In the genomic region with DNA sequence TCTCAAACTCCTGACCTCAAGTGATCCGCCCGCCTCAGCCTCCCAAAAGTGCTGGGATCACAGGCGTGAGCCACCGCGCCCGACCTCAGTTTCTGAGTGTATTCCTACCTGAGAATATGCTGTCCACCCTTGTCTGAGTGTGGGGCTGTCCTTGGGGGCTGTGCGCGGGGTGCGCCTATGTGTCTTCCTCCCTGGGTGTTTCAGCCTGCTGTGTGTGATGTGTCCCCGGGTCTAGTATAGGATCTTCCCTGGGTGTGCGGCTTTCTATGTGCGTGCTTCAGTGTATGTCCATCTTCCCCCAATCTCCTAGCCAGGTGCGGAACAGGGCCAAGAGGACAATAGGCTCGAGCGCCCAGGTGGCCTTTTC, we compare ENCODE assay signal across 8 cellular contexts. TPM values are rescaled to one million over a fixed set of nuclear protein-coding genes. Genes with fewer than 3 reads are reported as not detected.
DNase-seq lines count a peak whose midpoint lies in the region; ATAC-seq, FAIRE-seq and TF ChIP-seq lines count a peak whose summit lies in the region.

No MANE protein-coding gene starts in this region.

- H3K4me3 Mint-ChIP-seq in activated T-helper 17 cell treated with anti-CD3 and anti-CD28 coated beads, Interleukin-2, amount 50 U/mL, for 72 hours: no peak overlapping the region

- peak; percentile 36 for ATAC-seq in Panc1
- ATAC-seq in pancreas: peak in 3 of 4 donors; percentile 7 to 18 (median 13)
- no peak for ATAC-seq in activated T-helper 17 cell treated with anti-CD3 and anti-CD28 coated beads, Interleukin-2, amount 50 U/mL, for 72 hours (replicated peaks)
- no peak for ATAC-seq in GM21367 (IDR thresholded peaks at IDR 0.05; ENCODE audit: unreplicated experiment)

- H3K9ac ChIP-seq in BLaER1 (peak overlapping the region; percentile 94), fibroblast of lung (ENCODE audit: insufficient read depth, low read length) (peak overlapping the region; percentile 20)

- no peak overlapping the region for H3K27ac Mint-ChIP-seq in activated T-helper 17 cell treated with anti-CD3 and anti-CD28 coated beads, Interleukin-2, amount 50 U/mL, for 72 hours

- in situ Hi-C loops in Panc1 (cut with HindIII; ENCODE audit: low pct_unique_long_range_greater_than_20kb, low sequenced_read_pairs): no loop called here

- H3K4me1 ChIP-seq in BLaER1 (peaks cover 70% of the 10 kb centered on the region), Panc1 (ENCODE audit: control insufficient read depth, insufficient read depth, low read length) (peaks cover 34% of the 10 kb centered on the region), fibroblast of lung (ENCODE audit: control insufficient read depth, extremely low read depth, insufficient read depth, low read length) (peaks cover 2% of the 10 kb centered on the region), pancreas (peaks cover under 1 to 12% (median 4%) of the 10 kb centered on the region in 3 donors)

- H3K9me3 Mint-ChIP-seq in activated T-helper 17 cell treated with anti-CD3 and anti-CD28 coated beads, Interleukin-2, amount 50 U/mL, for 72 hours: no peaks in the 10 kb centered on the region

- no peak for TF ChIP-seq CTCF in Panc1 (IDR thresholded peaks at IDR 0.05)
- no peak for TF ChIP-seq CTCF in fibroblast of lung (conservative IDR thresholded peaks at IDR 0.05 in 1 of 2, IDR thresholded peaks at IDR 0.05 in 1 of 2; ENCODE audit: low read depth in 1 of 2, low read length in 2 of 2)
- TF ChIP-seq CTCF in pancreas (IDR thresholded peaks at IDR 0.05): no peak

- H3K79me2 ChIP-seq in fibroblast of lung (ENCODE audit: control insufficient read depth, insufficient read depth, low read length): no peaks in the 10 kb centered on the region

- CTCF ChIA-PET in Panc1 (lab: Charles Lee): interaction anchor here (0.7 kb wide), 1 partner anchor 33 kb away, joined by 4 read pairs; no protein-coding TSS in a partner anchor

- H3K27me3 ChIP-seq in BLaER1 (no peaks in the 10 kb centered on the region), Panc1 (ENCODE audit: control insufficient read depth, insufficient read depth, low read length) (no peaks in the 10 kb centered on the region), fibroblast of lung (ENCODE audit: control insufficient read depth, insufficient read depth, low read length) (no peaks in the 10 kb centered on the region), pancreas (no peaks in the 10 kb centered on the region)

- peak overlapping the region; percentile 77 for H3K4me3 ChIP-seq in BLaER1
- H3K4me3 ChIP-seq in Panc1 (ENCODE audit: low read depth in 2 of 2, low read length in 2 of 2): peak overlapping the region; percentile 44 to 59; a peak in 3 of 4 replicates
- peak overlapping the region in 3 of 4 experiments; percentile 17 to 63 (median 23) for H3K4me3 ChIP-seq in fibroblast of lung (replicated peaks in 1 of 4; ENCODE audit: control extremely low read depth in 1 of 4, insufficient read depth in 1 of 4, low read depth in 3 of 4, low read length in 4 of 4)
- peak overlapping the region in 3 of 4 donors; percentile 40 to 64 (median 52) for H3K4me3 ChIP-seq in pancreas

- H4K20me1 ChIP-seq in BLaER1 (no peaks in the 10 kb centered on the region), fibroblast of lung (ENCODE audit: control insufficient read depth, extremely low read depth, insufficient read depth, low read length) (no peaks in the 10 kb centered on the region)

- peaks cover 6% of the 10 kb centered on the region for H3K36me3 Mint-ChIP-seq in activated T-helper 17 cell treated with anti-CD3 and anti-CD28 coated beads, Interleukin-2, amount 50 U/mL, for 72 hours (ENCODE audit: low read depth)

- DNase-seq in Panc1 (ENCODE audit: low read depth, low spot score) (no peak), fibroblast of lung (ENCODE audit: low read depth in 2 of 2) (no peak), pancreas (no peak), NOMO-1 treated with DMSO at 0.1 percent for 48 hours (lab: John Stamatoyannopoulos, UW; ENCODE audit: unreplicated experiment) (no peak), amniotic stem cell (lab: John Stamatoyannopoulos, UW) (no peak)

- 62 to 67% methylated on average over 14 to 15 of the region's 15 CpGs for WGBS in pancreas, 2 donors

- POLR2A ChIA-PET in Panc1 (lab: Charles Lee): interaction anchor here (0.7 kb wide), 1 partner anchor 145 kb away, joined by 11 read pairs; no protein-coding TSS in a partner anchor

- no peak for FAIRE-seq in pancreas (lab: Jason Lieb, UNC)

- intact Hi-C loops in Panc1 (cut with micrococcal nuclease; ENCODE audit: unreplicated experiment) (no loop called here), pancreas (cut with DNase I) (no loop called here)

- peak overlapping the region; percentile 70 for H2AFZ ChIP-seq in fibroblast of lung (ENCODE audit: low read length)

- peaks cover 16% of the 10 kb centered on the region for H3K27me3 Mint-ChIP-seq in activated T-helper 17 cell treated with anti-CD3 and anti-CD28 coated beads, Interleukin-2, amount 50 U/mL, for 72 hours

- H3K27ac ChIP-seq in BLaER1: peak overlapping the region; percentile 99
- peak overlapping the region; percentile 11; the same call in 1 of the 2 replicates for H3K27ac ChIP-seq in Panc1 (ENCODE audit: low read length)
- no peak overlapping the region for H3K27ac ChIP-seq in fibroblast of lung (ENCODE audit: insufficient read depth, low read length)
- H3K27ac ChIP-seq in pancreas: no peak overlapping the region

- H3K36me3 ChIP-seq in BLaER1 (no peaks in the 10 kb centered on the region), Panc1 (ENCODE audit: control insufficient read depth, insufficient read depth, low read length) (no peaks in the 10 kb centered on the region), fibroblast of lung (ENCODE audit: control insufficient read depth, insufficient read depth, low read length) (no peaks in the 10 kb centered on the region), pancreas (no peaks in the 10 kb centered on the region)

- BruUV-seq in Panc1 (replicated peaks; lab: Mats Ljungman, UMichigan): no TSS peak

- no peaks in the 10 kb centered on the region for H3K9me3 ChIP-seq in BLaER1
- H3K9me3 ChIP-seq in Panc1 (ENCODE audit: control insufficient read depth, insufficient read depth, low read depth, low read length): no peaks in the 10 kb centered on the region
- no peaks in the 10 kb centered on the region for H3K9me3 ChIP-seq in fibroblast of lung (ENCODE audit: control insufficient read depth, insufficient read depth, low read depth, low read length)
- H3K9me3 ChIP-seq in pancreas: no peaks in the 10 kb centered on the region

- H3K4me1 Mint-ChIP-seq in activated T-helper 17 cell treated with anti-CD3 and anti-CD28 coated beads, Interleukin-2, amount 50 U/mL, for 72 hours: peaks cover 6% of the 10 kb centered on the region

- H3K4me2 ChIP-seq in BLaER1: peak overlapping the region; percentile 97
- H3K4me2 ChIP-seq in fibroblast of lung (ENCODE audit: extremely low read depth, insufficient read depth, low read length): peak overlapping the region; percentile 69

RNA-seq across cellular contexts. Expression of gene ID3, which starts 8.3 kb away (rescaled TPM):
- total RNA-seq in Panc1 (2021; ENCODE audit: unreplicated experiment) (39.6 TPM), fibroblast of lung (9.9 and 42.9 TPM in 2 replicates), pancreas (10 to 100 TPM; 16.6 to 54.0 (median 31.2) TPM)
- polyA plus RNA-seq in Panc1 (2012; ENCODE audit: insufficient read length): 46.3 TPM
- polyA plus RNA-seq in fibroblast of lung (23.0 and 35.2 TPM in 2 replicates), pancreas (10 to 100 TPM; 40.1 to 51.9 TPM)
- polyA plus RNA-seq in fibroblast of lung (2012): 28.8 and 44.1 TPM in 2 replicates
- 21.5 and 54.2 TPM in 2 replicates for polyA minus RNA-seq in fibroblast of lung (ENCODE audit: low replicate concordance)
- total RNA-seq in activated T-helper 17 cell treated with anti-CD3 and anti-CD28 coated beads, Interleukin-2, amount 50 U/mL, for 72 hours: 10 to 100 TPM; 19.5 to 45.2 TPM

RNA-seq across cellular contexts. Expression of gene E2F2, which starts 36.6 kb away (rescaled TPM):
- 9.5 TPM for total RNA-seq in Panc1 (2021; ENCODE audit: unreplicated experiment)
- polyA plus RNA-seq in Panc1 (2012; ENCODE audit: insufficient read length): 3.1 TPM
- total RNA-seq in fibroblast of lung: 0.17 TPM in 1 of 2 replicates, not detected in the other
- 0.26 and 0.85 TPM in 2 replicates for polyA plus RNA-seq in fibroblast of lung
- 0.58 and 1.8 TPM in 2 replicates for polyA plus RNA-seq in fibroblast of lung (2012)
- polyA minus RNA-seq in fibroblast of lung (ENCODE audit: low replicate concordance): 1.4 and 6.8 TPM in 2 replicates
- total RNA-seq in pancreas: under 1 TPM in 4 of 6 donors, not detected in 2; 0.14 to 0.40 (median 0.20) TPM
- polyA plus RNA-seq in pancreas: under 1 TPM; 0.04 to 0.05 TPM
- total RNA-seq in activated T-helper 17 cell treated with anti-CD3 and anti-CD28 coated beads, Interleukin-2, amount 50 U/mL, for 72 hours: 10 to 100 TPM; 13.0 to 24.1 TPM

Comparison
In these comparisons a context has a peak if more than half of its experiments do, and no peak if none do; other contexts are left out.
1. H3K27ac ChIP-seq: peak in BLaER1 (single experiment) and Panc1 (single experiment); none in fibroblast of lung (single experiment) and pancreas (0 of 4).
2. H3K4me3 ChIP-seq: peak in every context shown above with its lines; median percentile 77 in BLaER1; 52 in pancreas; 52 in Panc1; 23 in fibroblast of lung.
3. ATAC-seq: peak in Panc1 (single experiment) and pancreas (3 of 4); none in activated T-helper 17 cell treated with anti-CD3 and anti-CD28 coated beads, Interleukin-2, amount 50 U/mL, for 72 hours (single experiment) and GM21367 (single experiment).